ENCODE assay signal across 21 cellular contexts in genomic region chr1:90211101-90211500, GRCh38.
DNase-seq lines count a peak whose midpoint lies in the region; ATAC-seq, FAIRE-seq and TF ChIP-seq lines count a peak whose summit lies in the region.
"Had no signal": no experiment of that assay in that cellular context is flagged by ENCODE, and none has a peak within 500 bp of the region (broad histone marks: within the 10 kb centered on the region; RNA-seq: fewer than 3 reads in every experiment).

No MANE protein-coding gene starts in this region.

- H2BK5ac ChIP-seq in mesendoderm (ENCODE audit: low read length) = peak overlapping the region; percentile 15

- peaks cover 6% of the 10 kb centered on the region for H3K4me1 ChIP-seq in mesendoderm (ENCODE audit: control insufficient read depth, low read depth, low read length)
- H3K4me1 ChIP-seq: BE2C, Caco-2 had no signal

- no peaks in the 10 kb centered on the region for H3K36me3 Mint-ChIP-seq in activated CD8-positive, alpha-beta T cell treated with anti-CD3 and anti-CD28 coated beads for 36 hours (ENCODE audit: low read depth)
- H3K36me3 Mint-ChIP-seq: CD4-positive, CD25-positive, alpha-beta regulatory T cell; CD8-positive, alpha-beta memory T cell had no signal

- H4K8ac ChIP-seq in mesendoderm (ENCODE audit: low read depth, low read length) = no peak overlapping the region

- no peaks in the 10 kb centered on the region for H3K4me1 Mint-ChIP-seq in activated CD8-positive, alpha-beta T cell treated with anti-CD3 and anti-CD28 coated beads for 36 hours (ENCODE audit: low read depth)
- H3K4me1 Mint-ChIP-seq: CD4-positive, CD25-positive, alpha-beta regulatory T cell; CD8-positive, alpha-beta memory T cell had no signal

- H3K36me3 ChIP-seq in bronchial epithelial cell (ENCODE audit: control insufficient read depth, insufficient read depth, low read length) (no peaks in the 10 kb centered on the region), mesendoderm (ENCODE audit: control insufficient read depth, insufficient read depth, low read length) (no peaks in the 10 kb centered on the region)
- H3K36me3 ChIP-seq: BE2C had no signal

- CTCF ChIA-PET in activated CD8-positive, alpha-beta T cell treated with anti-CD3 and anti-CD28 coated beads for 36 hours (lab: Charles Lee) = no interaction called here

- TF ChIP-seq POLR2A in erythroblast (IDR thresholded peaks at IDR 0.05; ENCODE audit: low read length) = no peak

- no peak overlapping the region for H3K4ac ChIP-seq in mesendoderm (ENCODE audit: low read depth, low read length)

- H3K18ac ChIP-seq in mesendoderm (ENCODE audit: low read length) = no peak overlapping the region

- no peak overlapping the region for H4K5ac ChIP-seq in mesendoderm (ENCODE audit: low read length)

- ATAC-seq in activated CD8-positive, alpha-beta T cell treated with anti-CD3 and anti-CD28 coated beads for 36 hours = no peak
- ATAC-seq: GM12878 had no signal

- H2BK120ac ChIP-seq in mesendoderm (ENCODE audit: low read depth, low read length) = no peak overlapping the region

- H3K79me1 ChIP-seq in mesendoderm (ENCODE audit: low read length) = no peaks in the 10 kb centered on the region

- H2AK5ac ChIP-seq in mesendoderm (ENCODE audit: low read length) = no peak overlapping the region

- H3K9me3 Mint-ChIP-seq in activated CD8-positive, alpha-beta T cell treated with anti-CD3 and anti-CD28 coated beads for 36 hours = no peaks in the 10 kb centered on the region
- H3K9me3 Mint-ChIP-seq: H9 had no signal

- H3K27ac ChIP-seq in mesendoderm (ENCODE audit: low read depth, low read length) = no peak overlapping the region

- POLR2A ChIA-PET in activated CD8-positive, alpha-beta T cell treated with anti-CD3 and anti-CD28 coated beads for 36 hours (lab: Charles Lee) = no interaction called here

- no peak overlapping the region for H3K4me2 ChIP-seq in mesendoderm (ENCODE audit: low read length)

- H3K4me3 ChIP-seq in bronchial epithelial cell (ENCODE audit: low read depth, low read length) (no peak overlapping the region), mesendoderm (ENCODE audit: low read length) (no peak overlapping the region)
- H3K4me3 ChIP-seq: GM12878 had no signal

- no peak for TF ChIP-seq CTCF in bronchial epithelial cell (IDR thresholded peaks at IDR 0.05; ENCODE audit: insufficient read depth, low read length, severe bottlenecking)
- no peak for TF ChIP-seq CTCF in activated CD8-positive, alpha-beta T cell treated with anti-CD3 and anti-CD28 coated beads for 36 hours (IDR thresholded peaks at IDR 0.05)

- H3K27me3 ChIP-seq in bronchial epithelial cell (ENCODE audit: control insufficient read depth, insufficient read depth, low read length) (no peaks in the 10 kb centered on the region), mesendoderm (ENCODE audit: insufficient read depth, low read length, poor library complexity) (no peaks in the 10 kb centered on the region)
- H3K27me3 ChIP-seq: BE2C had no signal

- peak; percentile 91 for DNase-seq in DMS53 (lab: John Stamatoyannopoulos, UW)
- peak; percentile 92 for DNase-seq in DMS53 treated with DMSO at 0.1 percent for 48 hours (lab: John Stamatoyannopoulos, UW; ENCODE audit: unreplicated experiment)
- DNase-seq in bronchial epithelial cell (ENCODE audit: low read depth) = peak; percentile 63
- DNase-seq in mesendoderm = peak; percentile 79
- DNase-seq in erythroblast (lab: John Stamatoyannopoulos, UW) = no peak
- no peak for DNase-seq in COLO829 (ENCODE audit: low spot score)
- no peak for DNase-seq in activated CD8-positive, alpha-beta T cell treated with anti-CD3 and anti-CD28 coated beads for 36 hours
- DNase-seq: ACHN; BE2C; C1 segment of cervical spinal cord; Caco-2; CD4-positive, CD25-positive, alpha-beta regulatory T cell; CD8-positive, alpha-beta memory T cell; DMS79 treated with DMSO at 0.1 percent for 48 hours; GF-D8; H9 had no signal

- H3K23ac ChIP-seq in mesendoderm (ENCODE audit: low read length) = no peak overlapping the region

- H3K9ac ChIP-seq in mesendoderm (ENCODE audit: low read length) = no peak overlapping the region

- H3K4me3 Mint-ChIP-seq in activated CD8-positive, alpha-beta T cell treated with anti-CD3 and anti-CD28 coated beads for 36 hours = no peak overlapping the region
- H3K4me3 Mint-ChIP-seq: CD4-positive, CD25-positive, alpha-beta regulatory T cell; CD8-positive, alpha-beta memory T cell; H9 had no signal

- peak overlapping the region; percentile 8 for H3K56ac ChIP-seq in mesendoderm (ENCODE audit: low read length)

- H2BK15ac ChIP-seq in mesendoderm (replicated peaks; ENCODE audit: low read depth) = no peak overlapping the region

- intact Hi-C loops in activated CD8-positive, alpha-beta T cell treated with anti-CD3 and anti-CD28 coated beads for 36 hours (cut with micrococcal nuclease) = no loop called here

- H3K79me2 ChIP-seq in mesendoderm (ENCODE audit: control insufficient read depth, insufficient read depth, low read length) = no peaks in the 10 kb centered on the region

- H3K27ac Mint-ChIP-seq in activated CD8-positive, alpha-beta T cell treated with anti-CD3 and anti-CD28 coated beads for 36 hours = no peak overlapping the region
- H3K27ac Mint-ChIP-seq: CD4-positive, CD25-positive, alpha-beta regulatory T cell; CD8-positive, alpha-beta memory T cell; H9 had no signal

- no peak for FAIRE-seq in bronchial epithelial cell (lab: Jason Lieb, UNC)
- FAIRE-seq: A204.1, D721Med, GM12878, GM19239, H1 had no signal

- peaks cover 4% of the 10 kb centered on the region for H3K27me3 Mint-ChIP-seq in activated CD8-positive, alpha-beta T cell treated with anti-CD3 and anti-CD28 coated beads for 36 hours
- H3K27me3 Mint-ChIP-seq: CD4-positive, CD25-positive, alpha-beta regulatory T cell had no signal

Comparison
In these comparisons a context has a peak if more than half of its experiments do, and no peak if none do; other contexts are left out.
1. DNase-seq: peak in DMS53 (single experiment), DMS53 treated with DMSO at 0.1 percent for 48 hours (single experiment), bronchial epithelial cell (single experiment) and mesendoderm (single experiment); none in erythroblast (0 of 2), COLO829 (single experiment) and activated CD8-positive, alpha-beta T cell treated with anti-CD3 and anti-CD28 coated beads for 36 hours (single experiment).